In the genomic region with DNA sequence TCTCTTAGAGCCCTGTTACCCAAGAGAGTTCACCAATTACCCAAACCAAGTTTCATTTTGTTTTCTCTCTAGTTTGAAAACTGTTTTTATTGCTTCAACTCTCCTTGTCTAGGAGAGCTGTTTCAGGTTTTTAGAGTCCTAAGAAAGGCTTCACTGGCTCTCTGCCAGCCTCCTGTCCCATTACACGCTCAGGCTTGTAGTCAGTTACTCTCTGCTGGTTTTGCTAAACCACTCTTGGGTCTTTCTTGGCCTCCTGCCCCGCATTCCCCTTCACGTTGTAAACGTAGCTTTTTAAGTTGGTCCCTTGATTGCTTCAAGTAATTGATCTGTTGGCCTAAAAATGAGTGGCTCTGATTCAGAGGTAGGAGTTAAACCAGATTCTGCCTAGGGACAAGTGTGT, we compare ENCODE assay signal across 13 cellular contexts.
A peak's percentile ranks its signal among the peaks of the same experiment; 100 is the strongest.
DNase-seq lines count a peak whose midpoint lies in the region; ATAC-seq and TF ChIP-seq lines count a peak whose summit lies in the region.
"Had no signal": no experiment of that assay in that cellular context is flagged by ENCODE, and none has a peak within 500 bp of the region (broad histone marks: within the 10 kb centered on the region; RNA-seq: fewer than 3 reads in every experiment).

No MANE protein-coding gene starts in this region.

- H3K9me3 ChIP-seq in sigmoid colon, result no peaks in the 10 kb centered on the region
- H3K9me3 ChIP-seq: adrenal gland had no signal

- H3K27ac ChIP-seq in sigmoid colon, result peak overlapping the region; percentile 65 to 75 (median 67)
- H3K27ac ChIP-seq: adrenal gland had no signal

- H3K36me3 ChIP-seq in sigmoid colon, result no peaks in the 10 kb centered on the region
- H3K36me3 ChIP-seq: adrenal gland had no signal

- H3K27me3 ChIP-seq in sigmoid colon, result no peaks in the 10 kb centered on the region
- H3K27me3 ChIP-seq: adrenal gland had no signal

- ATAC-seq in esophagus mucosa, result peak; percentile 50
- ATAC-seq in HG02610 (IDR thresholded peaks at IDR 0.05; ENCODE audit: unreplicated experiment), result no peak

- TF ChIP-seq POLR2A in sigmoid colon (IDR thresholded peaks at IDR 0.05), result no peak

- intact Hi-C loops in sigmoid colon (cut with DNase I), result loop anchor here (5.0 to 10.0 kb wide), 4 partner anchors 93 to 533 kb away; a partner anchor contains a TSS

- no peak for TF ChIP-seq CTCF in sigmoid colon (IDR thresholded peaks at IDR 0.05)

- DNase-seq in NCI-H2107 treated with DMSO at 0.1 percent for 48 hours (lab: John Stamatoyannopoulos, UW; ENCODE audit: unreplicated experiment), result peak; percentile 54
- DNase-seq in NCI-H2107 (lab: John Stamatoyannopoulos, UW), result no peak
- DNase-seq in NCI-H2171 (lab: John Stamatoyannopoulos, UW), result peak; percentile 10
- peak; percentile 79 for DNase-seq in sigmoid colon
- DNase-seq in HCEC 1CT, result no peak
- DNase-seq in SK-N-DZ (ENCODE audit: low spot score), result no peak
- DNase-seq: activated CD4-positive, alpha-beta T cell treated with anti-CD3 and anti-CD28 coated beads, Interleukin-2, amount 10 ng/mL, durations not matched to agents 24 days and 14 days; activated T-cell treated with anti-CD3 and anti-CD28 coated beads, Interleukin-2, amount 50 U/mL, for 48 hours; NCI-H2029; stimulated activated CD4-positive, alpha-beta T cell treated with anti-CD3 and anti-CD28 coated beads, Interleukin-2, amount 100 ng/mL, for 48 hours had no signal

- no peak overlapping the region for H3K4me3 ChIP-seq in sigmoid colon
- H3K4me3 ChIP-seq: adrenal gland had no signal

- H3K4me1 ChIP-seq in sigmoid colon, result peaks cover 0 to 60% (median 32%) of the 10 kb centered on the region in 4 donors
- H3K4me1 ChIP-seq: adrenal gland had no signal

- 56 to 71% methylated on average over 4 of the region's 4 CpGs for WGBS in sigmoid colon, 2 donors

- no peak for TF ChIP-seq EP300 in sigmoid colon (IDR thresholded peaks at IDR 0.05)

Comparison
In these comparisons a context has a peak if more than half of its experiments do, and no peak if none do; other contexts are left out.
1. DNase-seq: peak in NCI-H2107 treated with DMSO at 0.1 percent for 48 hours (single experiment), NCI-H2171 (single experiment) and sigmoid colon (single experiment); none in NCI-H2107 (single experiment), HCEC 1CT (single experiment) and SK-N-DZ (single experiment).